8 cellular contexts compared by ENCODE assay signal in genomic region chr20:49812463-49813304, GRCh38. TPM values are rescaled to one million over a fixed set of nuclear protein-coding genes. Genes with fewer than 3 reads are reported as not detected.
DNase-seq lines count a peak whose midpoint lies in the region; FAIRE-seq and TF ChIP-seq lines count a peak whose summit lies in the region.

Gene SLC9A8 (plus strand): TSS chr20:49812828. CDS start chr20:49812923, 95 bp downstream.

- H3K27me3 ChIP-seq in stomach, result no peaks in the 10 kb centered on the region

- no peak for FAIRE-seq in H54 (lab: Jason Lieb, UNC)

- WGBS in stomach, 5 donors, result 0 to 1% (median 0%) methylated on average over 27 to 62 of the region's 62 CpGs

- DNase-seq in ELR (ENCODE audit: low read depth) (peak; percentile 99), H54 (ENCODE audit: insufficient read length, low spot score) (peak; percentile 89), LoVo (ENCODE audit: low spot score) (peak; percentile 79), SHP77 treated with DMSO at 0.1 percent for 48 hours (lab: John Stamatoyannopoulos, UW) (peak; percentile 54), activated gamma-delta T cell (lab: John Stamatoyannopoulos, UW) (peak; percentile 66), foreskin fibroblast (peak; percentile 95 to 98), neural crest cell (ENCODE audit: low read depth, low spot score) (peak; percentile 82), stomach (peak; percentile 83)

- no peaks in the 10 kb centered on the region for H3K27me3 Mint-ChIP-seq in neural crest cell (ENCODE audit: low read depth)

- TF ChIP-seq POLR2A in H54 (IDR thresholded peaks at IDR 0.05; ENCODE audit: low read depth, low read length), result peak; percentile 67
- no peak for TF ChIP-seq POLR2A in stomach (IDR thresholded peaks at IDR 0.05)

- peak within 1 kb of the TSS; percentile 95 for H3K27ac Mint-ChIP-seq in neural crest cell (ENCODE audit: unreplicated experiment)

- intact Hi-C loops in stomach (cut with DNase I; ENCODE audit: low total_unique reads), result no loop called here

- no peak for TF ChIP-seq EP300 in stomach (IDR thresholded peaks at IDR 0.05)

- H3K4me3 Mint-ChIP-seq in neural crest cell, result peak within 1 kb of the TSS; percentile 96

- H3K9me3 ChIP-seq in stomach, result no peaks in the 10 kb centered on the region

- peak within 1 kb of the TSS; percentile 90 to 100 (median 96) for H3K27ac ChIP-seq in stomach

- peaks cover 30% of the 10 kb centered on the region for H3K4me1 Mint-ChIP-seq in neural crest cell

- peaks cover 10 to 51% (median 24%) of the 10 kb centered on the region in 4 donors for H3K4me1 ChIP-seq in stomach

- peaks cover 2% of the 10 kb centered on the region for H3K36me3 Mint-ChIP-seq in neural crest cell (ENCODE audit: low read depth)

- no peaks in the 10 kb centered on the region for H3K9me3 Mint-ChIP-seq in neural crest cell

- H3K4me3 ChIP-seq in foreskin fibroblast (ENCODE audit: low read depth in 1 of 2, low read length in 2 of 2) (peak within 1 kb of the TSS; percentile 75 to 82), stomach (peak within 1 kb of the TSS; percentile 63 to 77 (median 70))

- H3K36me3 ChIP-seq in stomach, result peaks cover 4 to 29% (median 24%) of the 10 kb centered on the region in 4 donors

- TF ChIP-seq CTCF in foreskin fibroblast (IDR thresholded peaks at IDR 0.05; ENCODE audit: low read depth, low read length) (peak; percentile 32), neural crest cell (conservative IDR thresholded peaks at IDR 0.05) (peak; percentile 51), stomach (IDR thresholded peaks at IDR 0.05) (peak in 4 of 7 experiments; percentile 16 to 44 (median 22))

RNA-seq across cellular contexts. Expression of gene SLC9A8, which starts in this region (rescaled TPM):
- total RNA-seq in neural crest cell (9.1 and 9.7 TPM in 2 replicates), stomach (10 to 100 TPM in 4 of 5 donors, 1 to 10 TPM in 1; 2.7 to 21.0 (median 17.2) TPM)
- polyA plus RNA-seq in stomach, result 1 to 10 TPM; 2.3 to 9.8 (median 2.7) TPM

Comparison
In these comparisons a context has a peak if more than half of its experiments do, and no peak if none do; other contexts are left out.
1. Peak in every context shown above with its lines: DNase-seq, H3K4me3 ChIP-seq and H3K27ac ChIP-seq.